ENCODE assay signal across 25 cellular contexts in genomic region chr11:75315439-75315805, GRCh38. TPM values are rescaled to one million over a fixed set of nuclear protein-coding genes. Genes with fewer than 3 reads are reported as not detected.
DNase-seq lines count a peak whose midpoint lies in the region; ATAC-seq, FAIRE-seq and TF ChIP-seq lines count a peak whose summit lies in the region.
"Had no signal": no experiment of that assay in that cellular context is flagged by ENCODE, and none has a peak within 500 bp of the region (broad histone marks: within the 10 kb centered on the region; RNA-seq: fewer than 3 reads in every experiment).

No MANE protein-coding gene starts in this region.

- TF ChIP-seq POLR2A in sigmoid colon (IDR thresholded peaks at IDR 0.05) = no peak

- no peak for ATAC-seq in HG03139 (IDR thresholded peaks at IDR 0.05; ENCODE audit: unreplicated experiment)
- ATAC-seq: activated CD4-positive, alpha-beta T cell treated with anti-CD3 and anti-CD28 coated beads for 36 hours; body of pancreas; foreskin keratinocyte; left ventricle myocardium superior; psoas muscle had no signal

- no peak overlapping the region for H2AK5ac ChIP-seq in trophoblast cell (ENCODE audit: low read length)

- intact Hi-C loops in kidney (cut with DNase I) (no loop called here), sigmoid colon (cut with DNase I) (no loop called here)

- peaks cover 91 to 100% (median 100%) of the 10 kb centered on the region in 11 experiments for H4K20me1 ChIP-seq in BLaER1 treated with 17β-estradiol and CSF1 and Interleukin-3, amounts not matched to agents 10 nM and 100 nM
- peaks cover 26% of the 10 kb centered on the region for H4K20me1 ChIP-seq in hepatocyte (ENCODE audit: insufficient read depth, poor library complexity, severe bottlenecking)

- H3K4me3 ChIP-seq in BLaER1 treated with 17β-estradiol and CSF1 and Interleukin-3, amounts not matched to agents 10 nM and 100 nM = no peak overlapping the region
- H3K4me3 ChIP-seq in kidney (ENCODE audit: low read length in 2 of 2) (no peak overlapping the region), trophoblast cell (ENCODE audit: low read depth, low read length) (no peak overlapping the region), hepatocyte (no peak overlapping the region), sigmoid colon (no peak overlapping the region)
- H3K4me3 ChIP-seq: BLaER1, body of pancreas, PC-9, psoas muscle, SJSA1, suprapubic skin, vagina had no signal

- no peak overlapping the region for H3K18ac ChIP-seq in trophoblast cell (ENCODE audit: low read length)

- H3K36me3 ChIP-seq in BLaER1 treated with 17β-estradiol and CSF1 and Interleukin-3, amounts not matched to agents 10 nM and 100 nM = peaks cover under 1 to 90% (median 24%) of the 10 kb centered on the region in 11 experiments; a peak in 19 of 22 replicates
- H3K36me3 ChIP-seq in kidney (ENCODE audit: control insufficient read depth in 1 of 2, insufficient read depth in 2 of 2, low read length in 2 of 2) = no peaks in the 10 kb centered on the region
- H3K36me3 ChIP-seq in trophoblast cell (ENCODE audit: control insufficient read depth in 1 of 2, insufficient read depth in 2 of 2, low read length in 2 of 2) = peaks cover 0 to 2% of the 10 kb centered on the region in 2 experiments
- no peaks in the 10 kb centered on the region for H3K36me3 ChIP-seq in hepatocyte (replicated peaks; ENCODE audit: insufficient read depth, low read depth)
- H3K36me3 ChIP-seq in sigmoid colon = no peaks in the 10 kb centered on the region
- H3K36me3 ChIP-seq: SJSA1, suprapubic skin, vagina had no signal

- no peaks in the 10 kb centered on the region for H3K9me3 ChIP-seq in BLaER1 treated with 17β-estradiol and CSF1 and Interleukin-3, amounts not matched to agents 10 nM and 100 nM (replicated peaks in 1 of 11)
- H3K9me3 ChIP-seq in kidney (ENCODE audit: control insufficient read depth in 1 of 2, low read length in 2 of 2) (no peaks in the 10 kb centered on the region), trophoblast cell (ENCODE audit: insufficient read depth, low read depth, low read length) (no peaks in the 10 kb centered on the region), hepatocyte (ENCODE audit: low read depth) (no peaks in the 10 kb centered on the region), sigmoid colon (no peaks in the 10 kb centered on the region)
- H3K9me3 ChIP-seq: BLaER1, body of pancreas, psoas muscle, SJSA1, suprapubic skin, vagina had no signal

- no peaks in the 10 kb centered on the region for H3K79me1 ChIP-seq in trophoblast cell (ENCODE audit: low read length)

- H2BK5ac ChIP-seq in trophoblast cell (ENCODE audit: low read depth, low read length, poor library complexity) = no peak overlapping the region

- TF ChIP-seq EP300 in sigmoid colon (IDR thresholded peaks at IDR 0.05) = no peak

- H4K12ac ChIP-seq in trophoblast cell (ENCODE audit: low read depth, low read length) = no peak overlapping the region

- no peak overlapping the region for H4K91ac ChIP-seq in trophoblast cell (ENCODE audit: low read depth, low read length)

- H3K4me2 ChIP-seq in BLaER1 treated with 17β-estradiol and CSF1 and Interleukin-3, amounts not matched to agents 10 nM and 100 nM = peak overlapping the region in 8 of 11 experiments; percentile 0 to 45 (median 18); a peak in 10 of 22 replicates
- H3K4me2 ChIP-seq in trophoblast cell (ENCODE audit: low read length) (no peak overlapping the region), hepatocyte (no peak overlapping the region)
- H3K4me2 ChIP-seq: BLaER1, PC-9 had no signal

- DNase-seq in RCC 7860 (ENCODE audit: low spot score) (peak; percentile 8), kidney (peak; percentile 20), trophoblast cell (no peak), hepatocyte (ENCODE audit: low spot score) (no peak), sigmoid colon (no peak), ecto neural progenitor cell (ENCODE audit: low spot score) (no peak)
- DNase-seq: activated CD4-positive, alpha-beta T cell treated with anti-CD3 and anti-CD28 coated beads for 36 hours; body of pancreas; EL; foreskin keratinocyte; HFFc6; IMR-90; NCI-H1436; NCI-H510A treated with DMSO at 0.1 percent for 48 hours; PC-9 had no signal

- no peak overlapping the region for H3K14ac ChIP-seq in trophoblast cell (ENCODE audit: low read length)

- H3K27ac ChIP-seq in BLaER1 treated with 17β-estradiol and CSF1 and Interleukin-3, amounts not matched to agents 10 nM and 100 nM = no peak overlapping the region
- H3K27ac ChIP-seq in kidney (ENCODE audit: low read depth in 2 of 2, low read length in 2 of 2) = peak overlapping the region; percentile 9 to 13
- no peak overlapping the region for H3K27ac ChIP-seq in trophoblast cell (ENCODE audit: low read depth, low read length)
- no peak overlapping the region for H3K27ac ChIP-seq in hepatocyte
- H3K27ac ChIP-seq in sigmoid colon = peak overlapping the region in 1 of 4 donors; percentile 87
- H3K27ac ChIP-seq: BLaER1, body of pancreas, foreskin keratinocyte, PC-9, psoas muscle, SJSA1, suprapubic skin had no signal

- no peaks in the 10 kb centered on the region for H3K9me2 ChIP-seq in hepatocyte (replicated peaks; ENCODE audit: insufficient read depth)

- FAIRE-seq in RCC 7860 (lab: Jason Lieb, UNC) (no peak), kidney (lab: Jason Lieb, UNC) (no peak)
- FAIRE-seq: D721Med, GM12892 had no signal

- no peak overlapping the region for H4K8ac ChIP-seq in trophoblast cell (ENCODE audit: low read depth, low read length)

- no peak overlapping the region for H3K9ac ChIP-seq in BLaER1 treated with 17β-estradiol and CSF1 and Interleukin-3, amounts not matched to agents 10 nM and 100 nM
- H3K9ac ChIP-seq in kidney (ENCODE audit: low read length in 2 of 2) (no peak overlapping the region), trophoblast cell (ENCODE audit: low read length) (no peak overlapping the region)
- H3K9ac ChIP-seq: BLaER1 had no signal

- TF ChIP-seq CTCF in kidney (IDR thresholded peaks at IDR 0.05; ENCODE audit: borderline replicate concordance, extremely low read depth, insufficient read depth) (no peak), hepatocyte (IDR thresholded peaks at IDR 0.05; ENCODE audit: poor library complexity) (no peak), sigmoid colon (IDR thresholded peaks at IDR 0.05) (no peak)

- peak overlapping the region; percentile 12 for H3K4ac ChIP-seq in trophoblast cell (ENCODE audit: low read depth, low read length)

- H3K79me2 ChIP-seq in trophoblast cell (ENCODE audit: control insufficient read depth, insufficient read depth, low read length, poor library complexity) = no peaks in the 10 kb centered on the region
- H3K79me2 ChIP-seq in hepatocyte = peaks cover 87% of the 10 kb centered on the region

- no peak overlapping the region for H2BK12ac ChIP-seq in trophoblast cell (ENCODE audit: low read length)

- H3K4me1 ChIP-seq in BLaER1 treated with 17β-estradiol and CSF1 and Interleukin-3, amounts not matched to agents 10 nM and 100 nM = peaks cover 38 to 71% (median 61%) of the 10 kb centered on the region in 10 experiments
- H3K4me1 ChIP-seq in kidney (ENCODE audit: control insufficient read depth in 1 of 2, insufficient read depth in 1 of 2, low read depth in 1 of 2, low read length in 2 of 2) = peaks cover 25 to 33% of the 10 kb centered on the region in 2 donors
- H3K4me1 ChIP-seq in trophoblast cell (ENCODE audit: control insufficient read depth in 1 of 2, insufficient read depth in 2 of 2, low read length in 2 of 2) = peaks cover 3 to 9% of the 10 kb centered on the region in 2 experiments
- peaks cover 42% of the 10 kb centered on the region for H3K4me1 ChIP-seq in hepatocyte (ENCODE audit: insufficient read depth)
- H3K4me1 ChIP-seq in sigmoid colon = peaks cover 0 to 67% (median 60%) of the 10 kb centered on the region in 4 donors
- H3K4me1 ChIP-seq: foreskin keratinocyte, SJSA1 had no signal

- H3K23ac ChIP-seq in trophoblast cell (ENCODE audit: low read length) = no peak overlapping the region

- no peak overlapping the region for H2AFZ ChIP-seq in trophoblast cell (ENCODE audit: insufficient read depth, low read length, poor library complexity)
- no peak overlapping the region for H2AFZ ChIP-seq in hepatocyte
- H2AFZ ChIP-seq: PC-9 had no signal

- no peaks in the 10 kb centered on the region for H3K27me3 ChIP-seq in BLaER1 treated with 17β-estradiol and CSF1 and Interleukin-3, amounts not matched to agents 10 nM and 100 nM
- H3K27me3 ChIP-seq in trophoblast cell (ENCODE audit: insufficient read depth, low read length) (no peaks in the 10 kb centered on the region), hepatocyte (no peaks in the 10 kb centered on the region), sigmoid colon (no peaks in the 10 kb centered on the region)
- H3K27me3 ChIP-seq: BLaER1, body of pancreas, foreskin keratinocyte, SJSA1, suprapubic skin, vagina had no signal

- no CpG with 5 or more reads among the region's 6 CpGs for WGBS in trophoblast cell (ENCODE audit: extremely low coverage, insufficient coverage, insufficient read length)
- 87% methylated on average over 6 of the region's 6 CpGs for WGBS in hepatocyte (ENCODE audit: low lambda C conversion rate, missing lambda C conversion rate)
- WGBS in sigmoid colon, 2 donors = 72 to 80% methylated on average over 6 of the region's 6 CpGs

- no peak overlapping the region for H2BK120ac ChIP-seq in trophoblast cell (ENCODE audit: insufficient read depth, low read length, poor library complexity)

RNA-seq across cellular contexts. Expression of gene ARRB1, which starts 36.0 kb away (rescaled TPM):
- total RNA-seq in kidney (53.8 TPM), hepatocyte (83.2 and 91.3 TPM in 2 replicates), sigmoid colon (10 to 100 TPM; 38.5 to 96.7 (median 55.2) TPM)
- polyA plus RNA-seq in kidney (ENCODE audit: insufficient read depth, low read depth, low replicate concordance) (17.6 TPM), hepatocyte (15.2 and 16.2 TPM in 2 replicates), sigmoid colon (10 to 100 TPM; 24.0 to 45.6 (median 32.4) TPM)
- 34.1 and 34.7 TPM in 2 replicates for polyA plus RNA-seq in trophoblast cell (2013)

Comparison
In these comparisons a context has a peak if more than half of its experiments do, and no peak if none do; other contexts are left out.
1. H3K27ac ChIP-seq: peak in kidney (2 of 2); none in BLaER1 treated with 17β-estradiol and CSF1 and Interleukin-3, amounts not matched to agents 10 nM and 100 nM (0 of 11), trophoblast cell (single experiment) and hepatocyte (single experiment).
2. H3K4me2 ChIP-seq: peak in BLaER1 treated with 17β-estradiol and CSF1 and Interleukin-3, amounts not matched to agents 10 nM and 100 nM (8 of 11); none in trophoblast cell (single experiment) and hepatocyte (single experiment).
3. DNase-seq: peak in RCC 7860 (single experiment) and kidney (single experiment); none in trophoblast cell (0 of 2), hepatocyte (single experiment), sigmoid colon (single experiment) and ecto neural progenitor cell (single experiment).